22 cellular contexts compared by ENCODE assay signal in genomic region chr12:58895053-58895452, GRCh38. TPM values are rescaled to one million over a fixed set of nuclear protein-coding genes. Genes with fewer than 3 reads are reported as not detected.
DNase-seq lines count a peak whose midpoint lies in the region; ATAC-seq and TF ChIP-seq lines count a peak whose summit lies in the region.
"Had no signal": no experiment of that assay in that cellular context is flagged by ENCODE, and none has a peak within 500 bp of the region (broad histone marks: within the 10 kb centered on the region; RNA-seq: fewer than 3 reads in every experiment).

No MANE protein-coding gene starts in this region.

- WGBS in esophagus muscularis mucosa = 72% methylated on average over 4 of the region's 4 CpGs

- CTCF ChIA-PET in CD8-positive, alpha-beta T cell (lab: Charles Lee) = no interaction called here

- no peak for TF ChIP-seq CTCF in esophagus muscularis mucosa (IDR thresholded peaks at IDR 0.05)
- no peak for TF ChIP-seq CTCF in neural crest cell (conservative IDR thresholded peaks at IDR 0.05)
- no peak for TF ChIP-seq CTCF in CD8-positive, alpha-beta T cell (IDR thresholded peaks at IDR 0.05)
- TF ChIP-seq CTCF in colonic mucosa (IDR thresholded peaks at IDR 0.05) = no peak
- no peak for TF ChIP-seq CTCF in GM10266 (IDR thresholded peaks at IDR 0.05; ENCODE audit: control insufficient read depth, insufficient read depth, low read depth, missing control alignments)

- H3K36me3 ChIP-seq in esophagus muscularis mucosa = peaks cover 0 to 5% (median under 1%) of the 10 kb centered on the region in 4 donors
- H3K36me3 ChIP-seq in CD8-positive, alpha-beta T cell (ENCODE audit: insufficient read depth, low read length) = no peaks in the 10 kb centered on the region
- H3K36me3 ChIP-seq in colonic mucosa = no peaks in the 10 kb centered on the region
- H3K36me3 ChIP-seq: BLaER1 had no signal

- DNase-seq in ELF-1 (ENCODE audit: low read depth, low spot score) (peak; percentile 14), esophagus muscularis mucosa (ENCODE audit: extremely low spot score) (no peak), neural crest cell (ENCODE audit: low read depth, low spot score) (no peak), colonic mucosa (no peak), activated T-cell treated with anti-CD3 and anti-CD28 coated beads for 4 hours (no peak), GM10266 (ENCODE audit: extremely low spot score) (no peak)
- DNase-seq in CD8-positive, alpha-beta T cell = no peak
- DNase-seq: activated CD4-positive, alpha-beta memory T cell treated with anti-CD3 and anti-CD28 coated beads, Interleukin-2, amount 10 ng/mL, durations not matched to agents 7 days and 5 days; activated effector memory CD4-positive, alpha-beta T cell treated with anti-CD3 and anti-CD28 coated beads, Interleukin-2, amount 50 U/mL, for 16 hours; Caco-2; DMS79 treated with DMSO at 0.1 percent for 48 hours; kidney glomerular epithelial cell; NCI-H1092 treated with DMSO at 0.1 percent for 48 hours; NCI-H2029; NCI-H345; nucleus accumbens; SHP77 treated with DMSO at 0.1 percent for 48 hours had no signal

- H3K9me3 ChIP-seq in esophagus muscularis mucosa = no peaks in the 10 kb centered on the region
- no peaks in the 10 kb centered on the region for H3K9me3 ChIP-seq in CD8-positive, alpha-beta T cell (ENCODE audit: low read length)
- H3K9me3 ChIP-seq in colonic mucosa = no peaks in the 10 kb centered on the region
- H3K9me3 ChIP-seq: BLaER1, Caco-2 had no signal

- intact Hi-C loops in esophagus muscularis mucosa (cut with DNase I) (no loop called here), colonic mucosa (cut with DNase I) (no loop called here)
- intact Hi-C loops in CD8-positive, alpha-beta T cell (cut with DNase I, micrococcal nuclease) = no loop called here

- H3K4me1 Mint-ChIP-seq in neural crest cell = peaks cover 46% of the 10 kb centered on the region
- H3K4me1 Mint-ChIP-seq in CD8-positive, alpha-beta T cell (ENCODE audit: low read depth) = no peaks in the 10 kb centered on the region
- H3K4me1 Mint-ChIP-seq: activated CD4-positive, alpha-beta memory T cell treated with anti-CD3 and anti-CD28 coated beads, Interleukin-2, amount 10 ng/mL, durations not matched to agents 7 days and 5 days had no signal

- H3K9me3 Mint-ChIP-seq in neural crest cell = no peaks in the 10 kb centered on the region
- H3K9me3 Mint-ChIP-seq in CD8-positive, alpha-beta T cell = no peaks in the 10 kb centered on the region
- H3K9me3 Mint-ChIP-seq: activated CD4-positive, alpha-beta memory T cell treated with anti-CD3 and anti-CD28 coated beads, Interleukin-2, amount 10 ng/mL, durations not matched to agents 7 days and 5 days had no signal

- H3K27me3 ChIP-seq in esophagus muscularis mucosa = no peaks in the 10 kb centered on the region
- H3K27me3 ChIP-seq in CD8-positive, alpha-beta T cell (ENCODE audit: insufficient read depth, low read length) = no peaks in the 10 kb centered on the region
- no peaks in the 10 kb centered on the region for H3K27me3 ChIP-seq in colonic mucosa
- H3K27me3 ChIP-seq: BLaER1 had no signal

- POLR2A ChIA-PET in CD8-positive, alpha-beta T cell (lab: Charles Lee) = no interaction called here

- H3K27ac Mint-ChIP-seq in neural crest cell (ENCODE audit: unreplicated experiment) = peak overlapping the region; percentile 97
- no peak overlapping the region for H3K27ac Mint-ChIP-seq in CD8-positive, alpha-beta T cell
- H3K27ac Mint-ChIP-seq: activated CD4-positive, alpha-beta memory T cell treated with anti-CD3 and anti-CD28 coated beads, Interleukin-2, amount 10 ng/mL, durations not matched to agents 7 days and 5 days had no signal

- TF ChIP-seq POLR2A in esophagus muscularis mucosa (IDR thresholded peaks at IDR 0.05; ENCODE audit: low read depth) = no peak

- H3K4me1 ChIP-seq in esophagus muscularis mucosa (peaks cover 30 to 80% (median 71%) of the 10 kb centered on the region in 4 donors), colonic mucosa (no peaks in the 10 kb centered on the region)
- H3K4me1 ChIP-seq in CD8-positive, alpha-beta T cell (ENCODE audit: insufficient read depth, low read length) = no peaks in the 10 kb centered on the region
- H3K4me1 ChIP-seq: BLaER1 had no signal

- H3K4me3 ChIP-seq in esophagus muscularis mucosa (no peak overlapping the region), colonic mucosa (no peak overlapping the region)
- no peak overlapping the region for H3K4me3 ChIP-seq in CD8-positive, alpha-beta T cell (ENCODE audit: low read depth, low read length)
- H3K4me3 ChIP-seq: BLaER1, GM12878, smooth muscle cell had no signal

- no peaks in the 10 kb centered on the region for H3K27me3 Mint-ChIP-seq in neural crest cell (ENCODE audit: low read depth)
- H3K27me3 Mint-ChIP-seq in CD8-positive, alpha-beta T cell (ENCODE audit: low read depth) = no peaks in the 10 kb centered on the region
- H3K27me3 Mint-ChIP-seq: activated CD4-positive, alpha-beta memory T cell treated with anti-CD3 and anti-CD28 coated beads, Interleukin-2, amount 10 ng/mL, durations not matched to agents 7 days and 5 days had no signal

- no peak overlapping the region for H3K9ac ChIP-seq in colonic mucosa (ENCODE audit: low read depth in 2 of 2, low read length in 2 of 2)
- H3K9ac ChIP-seq: BLaER1 had no signal

- peaks cover 8% of the 10 kb centered on the region for H3K36me3 Mint-ChIP-seq in neural crest cell (ENCODE audit: low read depth)
- H3K36me3 Mint-ChIP-seq in CD8-positive, alpha-beta T cell = no peaks in the 10 kb centered on the region

- H3K4me3 Mint-ChIP-seq in neural crest cell = no peak overlapping the region
- H3K4me3 Mint-ChIP-seq in CD8-positive, alpha-beta T cell = no peak overlapping the region
- H3K4me3 Mint-ChIP-seq: activated CD4-positive, alpha-beta memory T cell treated with anti-CD3 and anti-CD28 coated beads, Interleukin-2, amount 10 ng/mL, durations not matched to agents 7 days and 5 days had no signal

- ATAC-seq in CD8-positive, alpha-beta T cell = no peak
- ATAC-seq: GM12878 had no signal

- no peak for TF ChIP-seq EP300 in esophagus muscularis mucosa (IDR thresholded peaks at IDR 0.05)

- H3K27ac ChIP-seq in esophagus muscularis mucosa (replicated peaks in 1 of 4) (peak overlapping the region; percentile 16 to 31 (median 24)), colonic mucosa (no peak overlapping the region)
- H3K27ac ChIP-seq in CD8-positive, alpha-beta T cell (ENCODE audit: low read depth, low read length) = no peak overlapping the region
- H3K27ac ChIP-seq: BLaER1, HL-60 had no signal

TF ChIP-seq in PFSK-1, 5 proteins besides CTCF, POLR2A, EP300 and RAD21:
- no peak for TF ChIP-seq SIN3A (IDR thresholded peaks at IDR 0.05; ENCODE audit: borderline replicate concordance, insufficient read depth, low read length)
- no peak for TF ChIP-seq FOXP2 (optimal IDR thresholded peaks at IDR 0.05; ENCODE audit: borderline replicate concordance, extremely low read depth, extremely low read length, insufficient read depth)
- no peak for TF ChIP-seq POLR2AphosphoS5 (IDR thresholded peaks at IDR 0.05; ENCODE audit: low read depth, low read length)
- peak; percentile 75 to 91 for TF ChIP-seq REST (IDR thresholded peaks at IDR 0.05; ENCODE audit: insufficient read depth in 1 of 2, low read depth in 2 of 2, low read length in 2 of 2)

RNA-seq across cellular contexts. Expression of gene LRIG3, which starts 25.3 kb away (rescaled TPM):
- 41.4 TPM for polyA plus RNA-seq in PFSK-1 (2012; ENCODE audit: insufficient read length, low read depth)
- total RNA-seq in esophagus muscularis mucosa (10 to 100 TPM; 42.4 to 56.5 (median 50.4) TPM), neural crest cell (24.5 and 27.7 TPM in 2 replicates), colonic mucosa (10 to 100 TPM; 78.4 to 79.9 TPM)
- not detected for total RNA-seq in CD8-positive, alpha-beta T cell

Comparison
In these comparisons a context has a peak if more than half of its experiments do, and no peak if none do; other contexts are left out.
1. H3K27ac ChIP-seq: peak in esophagus muscularis mucosa (4 of 4); none in CD8-positive, alpha-beta T cell (single experiment) and colonic mucosa (single experiment).
2. RNA of gene LRIG3, which starts 25.3 kb away (total RNA-seq): 78.4 to 79.9 TPM in colonic mucosa, 42.4 to 56.5 TPM in esophagus muscularis mucosa and 24.5 to 27.7 TPM in neural crest cell; not detected in CD8-positive, alpha-beta T cell; every median in the first group is over 10 times any median in the second.